Comparison of ENCODE assay signal across 8 cellular contexts in the genomic region with DNA sequence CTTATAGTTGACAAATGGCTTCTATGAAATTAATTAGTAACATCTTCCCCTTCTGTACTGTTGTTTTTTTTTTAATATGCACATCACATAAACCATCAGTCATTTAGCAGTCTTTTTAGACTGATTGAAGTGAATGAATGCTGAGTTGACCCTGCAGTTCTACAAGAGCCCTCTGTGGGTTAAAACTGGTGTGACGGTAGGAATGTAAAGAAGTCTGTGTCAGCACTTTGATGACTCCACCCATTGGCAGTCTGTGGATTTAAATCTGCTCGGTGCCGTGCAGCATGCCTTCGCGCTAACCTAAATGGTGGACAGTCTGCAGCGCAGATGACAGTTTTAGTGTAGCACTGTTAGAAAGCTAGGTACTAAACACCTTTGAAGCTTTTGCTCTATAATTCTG. TPM values are rescaled to one million over a fixed set of nuclear protein-coding genes. Genes with fewer than 3 reads are reported as not detected.
DNase-seq lines count a peak whose midpoint lies in the region; ATAC-seq, FAIRE-seq and TF ChIP-seq lines count a peak whose summit lies in the region.

No MANE protein-coding gene starts in this region.

- DNase-seq in CD8-positive, alpha-beta memory T cell, result no peak
- DNase-seq in H9 (peak; percentile 38), WTC11 (ENCODE audit: low spot score) (no peak), keratinocyte (ENCODE audit: low read depth, low spot score) (no peak), substantia nigra (lab: John Stamatoyannopoulos, UW) (no peak), LoVo (ENCODE audit: low spot score) (no peak)

- H3K27me3 ChIP-seq in CD8-positive, alpha-beta memory T cell (ENCODE audit: insufficient read depth, low read length, poor library complexity, severe bottlenecking), result no peaks in the 10 kb centered on the region
- H3K27me3 ChIP-seq in H9 (ENCODE audit: insufficient read depth, low read length) (no peaks in the 10 kb centered on the region), keratinocyte (ENCODE audit: control insufficient read depth, extremely low read depth, insufficient read depth, low read length) (no peaks in the 10 kb centered on the region)

- H4K8ac ChIP-seq in H9 (replicated peaks; ENCODE audit: insufficient read length, low read depth, low read length), result no peak overlapping the region

- peaks cover 52% of the 10 kb centered on the region for H3K79me2 ChIP-seq in H9 (ENCODE audit: insufficient read depth, low read length)
- peaks cover 89% of the 10 kb centered on the region for H3K79me2 ChIP-seq in keratinocyte (ENCODE audit: control insufficient read depth, insufficient read depth, low read length)

- H3K27ac Mint-ChIP-seq in CD8-positive, alpha-beta memory T cell, result peak overlapping the region in 5 of 8 donors; percentile 21 to 99 (median 48)
- no peak overlapping the region for H3K27ac Mint-ChIP-seq in H9
- no peak overlapping the region for H3K27ac Mint-ChIP-seq in WTC11

- H2BK20ac ChIP-seq in H9 (ENCODE audit: low read depth, low read length, poor library complexity, severe bottlenecking), result no peak overlapping the region

- peaks cover 24% of the 10 kb centered on the region for H3K4me1 ChIP-seq in CD8-positive, alpha-beta memory T cell (ENCODE audit: insufficient read depth, low read length)
- H3K4me1 ChIP-seq in H9 (ENCODE audit: insufficient read depth, low read length) (no peaks in the 10 kb centered on the region; the same call in 1 of the 2 replicates), keratinocyte (ENCODE audit: control insufficient read depth, extremely low read depth, insufficient read depth, low read length) (peaks cover 26% of the 10 kb centered on the region)

- no peak overlapping the region for H2BK120ac ChIP-seq in H9 (ENCODE audit: low read depth, low read length, poor library complexity, severe bottlenecking)

- H3K27me3 Mint-ChIP-seq in CD8-positive, alpha-beta memory T cell, result peaks cover 0 to 2% of the 10 kb centered on the region in 2 donors
- H3K27me3 Mint-ChIP-seq in H9 (ENCODE audit: low read depth) (no peaks in the 10 kb centered on the region), WTC11 (ENCODE audit: low read depth) (no peaks in the 10 kb centered on the region)

- CTCF ChIA-PET in CD8-positive, alpha-beta memory T cell (lab: Charles Lee), result no interaction called here
- CTCF ChIA-PET in WTC11 (lab: Charles Lee), result no interaction called here

- H3K9me3 Mint-ChIP-seq in CD8-positive, alpha-beta memory T cell, result no peaks in the 10 kb centered on the region
- H3K9me3 Mint-ChIP-seq in H9, result no peaks in the 10 kb centered on the region
- H3K9me3 Mint-ChIP-seq in WTC11, result no peaks in the 10 kb centered on the region

- H3K23me2 ChIP-seq in H9 (ENCODE audit: insufficient read length, low read depth, low read length, poor library complexity, severe bottlenecking), result peaks cover 5% of the 10 kb centered on the region

- H3T11ph ChIP-seq in H9 (ENCODE audit: low read length), result no peak overlapping the region

- H4K20me1 ChIP-seq in H9 (ENCODE audit: control insufficient read depth, insufficient read depth, insufficient read length) (no peaks in the 10 kb centered on the region), keratinocyte (ENCODE audit: control insufficient read depth, extremely low read depth, insufficient read depth, low read length) (peaks cover 17% of the 10 kb centered on the region)

- H3K56ac ChIP-seq in H9 (ENCODE audit: insufficient read length, low read depth, low read length), result no peak overlapping the region

- no peak overlapping the region for H3K27ac ChIP-seq in CD8-positive, alpha-beta memory T cell (ENCODE audit: low read depth, low read length)
- H3K27ac ChIP-seq in H9 (ENCODE audit: insufficient read length, low read depth, low read length) (no peak overlapping the region), keratinocyte (ENCODE audit: control insufficient read depth, insufficient read depth, low read length) (no peak overlapping the region), substantia nigra (ENCODE audit: low read depth, low read length, poor library complexity, severe bottlenecking) (no peak overlapping the region)

- H3K4me2 ChIP-seq in H9 (ENCODE audit: insufficient read depth, insufficient read length, low read length) (no peak overlapping the region), keratinocyte (ENCODE audit: control insufficient read depth, extremely low read depth, insufficient read depth, low read depth, low read length) (peak overlapping the region; percentile 74)

- dilution Hi-C loops in keratinocyte (cut with MboI; ENCODE audit: extremely low pct_ligation_motif_present, low sequenced_read_pairs), result no loop called here

- no peak overlapping the region for H3K23ac ChIP-seq in H9 (ENCODE audit: insufficient read length, low read depth, low read length)

- peak; percentile 65 for FAIRE-seq in keratinocyte (lab: Jason Lieb, UNC)

- no peak overlapping the region for H2BK15ac ChIP-seq in H9 (ENCODE audit: low read depth, low read length)

- H3K9ac ChIP-seq in H9 (ENCODE audit: extremely low read depth, insufficient read length, low read length), result no peak overlapping the region
- no peak overlapping the region for H3K9ac ChIP-seq in keratinocyte (ENCODE audit: control insufficient read depth, extremely low read depth, insufficient read depth, low read length)

- H3K79me1 ChIP-seq in H9 (ENCODE audit: insufficient read depth, low read depth, low read length, poor library complexity, severe bottlenecking), result no peaks in the 10 kb centered on the region

- H3K4me1 Mint-ChIP-seq in CD8-positive, alpha-beta memory T cell, result peaks cover 54 to 70% (median 70%) of the 10 kb centered on the region in 3 donors
- H3K4me1 Mint-ChIP-seq in H9 (peaks cover 25 to 26% of the 10 kb centered on the region in 2 experiments), WTC11 (peaks cover 29% of the 10 kb centered on the region)

- H3K36me3 ChIP-seq in CD8-positive, alpha-beta memory T cell (ENCODE audit: insufficient read depth, low read length), result no peaks in the 10 kb centered on the region
- peaks cover under 1 to 17% of the 10 kb centered on the region in 2 experiments for H3K36me3 ChIP-seq in keratinocyte (ENCODE audit: control insufficient read depth in 2 of 2, extremely low read depth in 1 of 2, insufficient read depth in 2 of 2, low read length in 2 of 2)

- H3K4ac ChIP-seq in H9 (ENCODE audit: low read depth, low read length), result no peak overlapping the region

- H2BK5ac ChIP-seq in H9 (ENCODE audit: insufficient read length, low read length), result no peak overlapping the region

- POLR2A ChIA-PET in CD8-positive, alpha-beta memory T cell (lab: Charles Lee), result interaction anchor here (0.6 kb wide), 1 partner anchor 20 kb away, joined by 6 read pairs; no protein-coding TSS in a partner anchor
- POLR2A ChIA-PET in WTC11 (lab: Charles Lee), result no interaction called here

- no peaks in the 10 kb centered on the region for H3K9me3 ChIP-seq in CD8-positive, alpha-beta memory T cell (ENCODE audit: low read length)
- no peaks in the 10 kb centered on the region for H3K9me3 ChIP-seq in H9 (ENCODE audit: control insufficient read depth, low read depth, low read length)
- no peaks in the 10 kb centered on the region for H3K9me3 ChIP-seq in keratinocyte (ENCODE audit: control insufficient read depth, low read depth, low read length)

- peaks cover 3% of the 10 kb centered on the region for H3K9me1 ChIP-seq in keratinocyte (ENCODE audit: control insufficient read depth, extremely low read depth, insufficient read depth, low read length)

- H4K91ac ChIP-seq in H9 (ENCODE audit: insufficient read length, low read depth, low read length), result no peak overlapping the region

- H3K14ac ChIP-seq in H9 (ENCODE audit: insufficient read depth, low read length), result no peak overlapping the region

- no peak overlapping the region for H2AK5ac ChIP-seq in H9 (ENCODE audit: insufficient read length, low read length)

- peak; percentile 18 for ATAC-seq in WTC11
- ATAC-seq in GM19397 (IDR thresholded peaks at IDR 0.05; ENCODE audit: unreplicated experiment), result no peak
- ATAC-seq in GM21447 (IDR thresholded peaks at IDR 0.05; ENCODE audit: unreplicated experiment), result no peak

- H3K4me3 ChIP-seq in CD8-positive, alpha-beta memory T cell (ENCODE audit: low read length), result no peak overlapping the region
- H3K4me3 ChIP-seq in keratinocyte (ENCODE audit: control insufficient read depth in 2 of 3, extremely low read depth in 1 of 3, insufficient read depth in 2 of 3, low read depth in 1 of 3, low read length in 3 of 3), result peak overlapping the region in 2 of 3 experiments; percentile 2 to 27

- H4K5ac ChIP-seq in H9 (ENCODE audit: insufficient read length, low read depth, low read length), result no peak overlapping the region

- H3K36me3 Mint-ChIP-seq in CD8-positive, alpha-beta memory T cell, result peaks cover 0 to 25% (median 2%) of the 10 kb centered on the region in 3 donors
- H3K36me3 Mint-ChIP-seq in H9 (ENCODE audit: insufficient read depth in 1 of 3, low read depth in 3 of 3), result peaks cover 18 to 22% (median 22%) of the 10 kb centered on the region in 3 experiments
- H3K36me3 Mint-ChIP-seq in WTC11, result peaks cover 11% of the 10 kb centered on the region

- H3K4me3 Mint-ChIP-seq in CD8-positive, alpha-beta memory T cell, result peak overlapping the region in 2 of 7 donors; percentile 8 to 71
- peak overlapping the region in 1 of 2 experiments; percentile 19; a peak in 1 of 5 replicates for H3K4me3 Mint-ChIP-seq in H9
- H3K4me3 Mint-ChIP-seq in WTC11, result peak overlapping the region; percentile 14

- H3K18ac ChIP-seq in H9 (ENCODE audit: insufficient read length, low read depth, low read length), result no peak overlapping the region

- no CpG with 5 or more reads among the region's 6 CpGs for WGBS in H9 (ENCODE audit: extremely low coverage, insufficient read length, low lambda C conversion rate)

- peak; percentile 44; the same call in 1 of the 3 replicates for TF ChIP-seq CTCF in H9 (conservative IDR thresholded peaks at IDR 0.05)
- TF ChIP-seq CTCF in WTC11 (IDR thresholded peaks at IDR 0.05), result no peak
- peak; percentile 27 to 57 (median 30) for TF ChIP-seq CTCF in keratinocyte (optimal IDR thresholded peaks at IDR 0.05 in 1 of 3, IDR thresholded peaks at IDR 0.05 in 1 of 3, conservative IDR thresholded peaks at IDR 0.05 in 1 of 3; ENCODE audit: extremely low read depth in 1 of 3, insufficient read depth in 2 of 3, low read length in 3 of 3)

- no peak overlapping the region for H2AFZ ChIP-seq in H9 (ENCODE audit: low read length)
- no peak overlapping the region for H2AFZ ChIP-seq in keratinocyte (ENCODE audit: control insufficient read depth, low read length)

- H2BK12ac ChIP-seq in H9 (ENCODE audit: insufficient read length, low read depth, low read length), result no peak overlapping the region

RNA-seq across cellular contexts. Expression of a gene that starts 3.1 kb away (rescaled TPM):
- 10 to 100 TPM; 21.1 to 23.1 TPM for total RNA-seq in CD8-positive, alpha-beta memory T cell
- polyA plus RNA-seq in CD8-positive, alpha-beta memory T cell, result 4.3 TPM
- total RNA-seq in H9 (2021), result 42.5 and 43.6 TPM in 2 replicates
- 28.5 to 31.6 TPM (median 29.1 TPM) in 3 replicates for total RNA-seq in WTC11 (2021)
- polyA plus RNA-seq in keratinocyte, result 5.2 to 7.7 TPM (median 6.6 TPM) in 3 replicates
- polyA plus RNA-seq in keratinocyte (2011; ENCODE audit: low read depth), result 2.2 TPM
- polyA plus RNA-seq in keratinocyte (2011; cell fraction: cytosol; rRNA removed), result 4.5 and 6.7 TPM in 2 replicates
- polyA plus RNA-seq in keratinocyte (2011; cell fraction: nucleus; rRNA removed), result 7.4 and 8.8 TPM in 2 replicates
- polyA plus RNA-seq in keratinocyte (2012; ENCODE audit: low replicate concordance), result 6.7 and 12.5 TPM in 2 replicates
- 7.4 to 13.8 TPM (median 12.5 TPM) in 3 replicates for polyA minus RNA-seq in keratinocyte
- polyA minus RNA-seq in keratinocyte (2011; cell fraction: cytosol; rRNA and poly(A)+ RNA removed), result 9.0 TPM
- 8.7 and 17.3 TPM in 2 replicates for polyA minus RNA-seq in keratinocyte (2011; cell fraction: nucleus; rRNA and poly(A)+ RNA removed)

RNA-seq across cellular contexts. Expression of a gene that starts 3.6 kb away (rescaled TPM):
- 10 to 100 TPM; 28.6 to 31.3 TPM for total RNA-seq in CD8-positive, alpha-beta memory T cell
- 7.8 TPM for polyA plus RNA-seq in CD8-positive, alpha-beta memory T cell
- total RNA-seq in H9 (2021) (27.6 and 28.4 TPM in 2 replicates), WTC11 (2021) (24.0 to 26.2 TPM (median 24.7 TPM) in 3 replicates)
- polyA plus RNA-seq in keratinocyte, result 18.8 to 25.2 TPM (median 21.0 TPM) in 3 replicates
- polyA plus RNA-seq in keratinocyte (2011; ENCODE audit: low read depth), result 6.1 TPM
- 13.8 and 18.7 TPM in 2 replicates for polyA plus RNA-seq in keratinocyte (2011; cell fraction: cytosol; rRNA removed)
- 32.8 and 33.9 TPM in 2 replicates for polyA plus RNA-seq in keratinocyte (2011; cell fraction: nucleus; rRNA removed)
- 15.6 and 18.5 TPM in 2 replicates for polyA plus RNA-seq in keratinocyte (2012; ENCODE audit: low replicate concordance)
- 18.0 to 25.9 TPM (median 24.5 TPM) in 3 replicates for polyA minus RNA-seq in keratinocyte
- polyA minus RNA-seq in keratinocyte (2011; cell fraction: cytosol; rRNA and poly(A)+ RNA removed), result 21.1 TPM
- polyA minus RNA-seq in keratinocyte (2011; cell fraction: nucleus; rRNA and poly(A)+ RNA removed), result 22.9 and 34.7 TPM in 2 replicates

Comparison
In these comparisons a context has a peak if more than half of its experiments do, and no peak if none do; other contexts are left out.
1. H3K27ac Mint-ChIP-seq: peak in CD8-positive, alpha-beta memory T cell (5 of 8); none in H9 (0 of 3) and WTC11 (single experiment).